In genomic region chr1:75115654-75116053, GRCh38 we compare ENCODE assay signal across 18 cellular contexts. TPM values are rescaled to one million over a fixed set of nuclear protein-coding genes. Genes with fewer than 3 reads are reported as not detected.
A peak's percentile ranks its signal among the peaks of the same experiment; 100 is the strongest.
DNase-seq lines count a peak whose midpoint lies in the region; ATAC-seq, FAIRE-seq and TF ChIP-seq lines count a peak whose summit lies in the region.
"Had no signal": no experiment of that assay in that cellular context is flagged by ENCODE, and none has a peak within 500 bp of the region (broad histone marks: within the 10 kb centered on the region; RNA-seq: fewer than 3 reads in every experiment).

No MANE protein-coding gene starts in this region.

- ATAC-seq in GM19467 (IDR thresholded peaks at IDR 0.05; ENCODE audit: unreplicated experiment) = peak; percentile 83
- peak; percentile 58 for ATAC-seq in HG02970 (IDR thresholded peaks at IDR 0.05; ENCODE audit: low FRiP score, unreplicated experiment)
- ATAC-seq in HG03196 (IDR thresholded peaks at IDR 0.05; ENCODE audit: unreplicated experiment) = peak; percentile 68
- ATAC-seq in HepG2 = no peak
- ATAC-seq in pancreas = no peak
- ATAC-seq: K562 had no signal

- TF ChIP-seq EP300 in HepG2 (IDR thresholded peaks at IDR 0.05; ENCODE audit: low read depth in 2 of 2, low read length in 2 of 2) (no peak), HepG2 (CRISPR knock-in tag; IDR thresholded peaks at IDR 0.05; ENCODE audit: borderline replicate concordance) (no peak)

- no peak overlapping the region for H3K4me3 ChIP-seq in HepG2 (replicated peaks in 1 of 3; ENCODE audit: insufficient read depth in 1 of 3, low read depth in 2 of 3, low read length in 3 of 3)
- no peak overlapping the region for H3K4me3 ChIP-seq in pancreas
- H3K4me3 ChIP-seq: BLaER1, GM23248, HAP-1, K562 had no signal

- TF ChIP-seq POLR2A in HepG2 (IDR thresholded peaks at IDR 0.05; ENCODE audit: insufficient read depth in 1 of 2, low read depth in 2 of 2, low read length in 2 of 2) = no peak

- BruUV-seq in HepG2 (replicated peaks; lab: Mats Ljungman, UMichigan) = no TSS peak

- H3K27me3 Mint-ChIP-seq in chondrocyte (ENCODE audit: low read depth) = peaks cover 27% of the 10 kb centered on the region
- H3K27me3 Mint-ChIP-seq: CD4-positive, alpha-beta memory T cell had no signal

- no peak overlapping the region for H3K27ac Mint-ChIP-seq in chondrocyte (ENCODE audit: unreplicated experiment)
- H3K27ac Mint-ChIP-seq: CD14-positive monocyte; CD4-positive, alpha-beta memory T cell had no signal

- H3K4me1 Mint-ChIP-seq in chondrocyte (ENCODE audit: low read depth) = no peaks in the 10 kb centered on the region
- H3K4me1 Mint-ChIP-seq: CD14-positive monocyte; CD4-positive, alpha-beta memory T cell had no signal

- intact Hi-C loops in HepG2 (cut with micrococcal nuclease; ENCODE audit: unreplicated experiment) = no loop called here
- intact Hi-C loops in pancreas (cut with DNase I) = no loop called here

- no peaks in the 10 kb centered on the region for H3K4me1 ChIP-seq in HepG2 (ENCODE audit: insufficient read depth, low read length)
- no peaks in the 10 kb centered on the region for H3K4me1 ChIP-seq in pancreas
- H3K4me1 ChIP-seq: BLaER1, HAP-1 had no signal

- no peak for TF ChIP-seq RAD21 in HepG2 (CRISPR knock-in tag; IDR thresholded peaks at IDR 0.05)

- H3K4me2 ChIP-seq in HepG2 (ENCODE audit: low read depth, low read length) = no peak overlapping the region
- H3K4me2 ChIP-seq: BLaER1 had no signal

- no peaks in the 10 kb centered on the region for H3K79me2 ChIP-seq in HepG2 (ENCODE audit: insufficient read depth, low read length)

- H3K9me3 Mint-ChIP-seq in chondrocyte (ENCODE audit: low read depth) = peaks cover 3% of the 10 kb centered on the region

- CTCF ChIA-PET in HepG2 (lab: Yijun Ruan, JAX; ENCODE audit: low intra/inter-chr PET ratio, low total read pairs) = no interaction called here

- H3K27ac ChIP-seq in HepG2 (ENCODE audit: extremely low read length, insufficient read depth, low read length) = no peak overlapping the region
- H3K27ac ChIP-seq in pancreas = no peak overlapping the region
- H3K27ac ChIP-seq: BLaER1, GM23248, HL-60 had no signal

- no peak overlapping the region for H2AFZ ChIP-seq in HepG2 (ENCODE audit: low read length)
- H2AFZ ChIP-seq: GM23248 had no signal

- POLR2A ChIA-PET in HepG2 (lab: Yijun Ruan, JAX) = no interaction called here

- H3K9ac ChIP-seq in HepG2 (ENCODE audit: insufficient read depth, low read depth, low read length) = no peak overlapping the region
- H3K9ac ChIP-seq: BLaER1, GM23248 had no signal

- no peaks in the 10 kb centered on the region for H3K36me3 Mint-ChIP-seq in chondrocyte (ENCODE audit: low read depth)
- H3K36me3 Mint-ChIP-seq: CD14-positive monocyte; CD4-positive, alpha-beta memory T cell had no signal

- no peaks in the 10 kb centered on the region for H3K36me3 ChIP-seq in HepG2 (replicated peaks in 1 of 2; ENCODE audit: control insufficient read depth in 1 of 2, insufficient read depth in 2 of 2, low read length in 2 of 2)
- no peaks in the 10 kb centered on the region for H3K36me3 ChIP-seq in pancreas
- H3K36me3 ChIP-seq: BLaER1, HAP-1 had no signal

- no peak for FAIRE-seq in HepG2 (lab: Jason Lieb, UNC)
- FAIRE-seq in pancreas (lab: Jason Lieb, UNC) = no peak
- FAIRE-seq: K562 had no signal

- H4K20me1 ChIP-seq in HepG2 (ENCODE audit: insufficient read depth, low read length) = no peaks in the 10 kb centered on the region
- H4K20me1 ChIP-seq: BLaER1 had no signal

- no peak overlapping the region for H3K4me3 Mint-ChIP-seq in chondrocyte (ENCODE audit: unreplicated experiment)
- H3K4me3 Mint-ChIP-seq: CD14-positive monocyte; CD4-positive, alpha-beta memory T cell had no signal

- DNase-seq in HepG2 (ENCODE audit: low spot score) = no peak
- no peak for DNase-seq in AG08396 (ENCODE audit: low spot score)
- DNase-seq in pancreas = no peak
- DNase-seq in chondrocyte (ENCODE audit: low spot score) = no peak
- DNase-seq: CD4-positive, alpha-beta memory T cell; DMS79 treated with DMSO at 0.1 percent for 48 hours; GF-D8; GM23248; IMR-90 had no signal

- no peaks in the 10 kb centered on the region for H3K9me3 ChIP-seq in HepG2 (ENCODE audit: low read length)
- H3K9me3 ChIP-seq in pancreas = no peaks in the 10 kb centered on the region
- H3K9me3 ChIP-seq: BLaER1, HAP-1 had no signal

- TF ChIP-seq CTCF in HepG2 (CRISPR knock-in tag; IDR thresholded peaks at IDR 0.05) (no peak), pancreas (IDR thresholded peaks at IDR 0.05) (no peak), chondrocyte (IDR thresholded peaks at IDR 0.05) (no peak)

- H3K27me3 ChIP-seq in HepG2 (ENCODE audit: control insufficient read depth in 1 of 2, insufficient read depth in 2 of 2, low read length in 2 of 2) (no peaks in the 10 kb centered on the region), pancreas (peaks cover 0 to 4% (median 0%) of the 10 kb centered on the region in 4 donors)
- H3K27me3 ChIP-seq: BLaER1 had no signal

- in situ Hi-C loops in HepG2 (cut with HindIII; ENCODE audit: extremely low pct_ligation_motif_present, low pct_unique_long_range_greater_than_20kb) = no loop called here

TF ChIP-seq in HepG2, 621 proteins besides CTCF, POLR2A, EP300 and RAD21:
- TF ChIP-seq RBAK (CRISPR knock-in tag; IDR thresholded peaks at IDR 0.05) (no peak), KLF9 (CRISPR knock-in tag; IDR thresholded peaks at IDR 0.05; ENCODE audit: low read depth) (no peak), RARA (CRISPR knock-in tag; IDR thresholded peaks at IDR 0.05) (no peak), STAG1 (CRISPR knock-in tag; IDR thresholded peaks at IDR 0.05) (no peak), POLR2G (IDR thresholded peaks at IDR 0.05; ENCODE audit: low read depth, low read length) (no peak), ZMYM3 (CRISPR knock-in tag; IDR thresholded peaks at IDR 0.05) (no peak), HHEX (CRISPR knock-in tag; IDR thresholded peaks at IDR 0.05) (no peak)

RNA-seq across cellular contexts. Expression of gene LHX8, which starts 18.5 kb away (rescaled TPM):
- total RNA-seq in HepG2 (2016; rRNA removed; fragmentation: Illumina TruSeq; extraction: Trizol) = not detected in 2 replicates
- total RNA-seq in HepG2 (2016; cell fraction: cytosol; rRNA removed; fragmentation: Illumina TruSeq; extraction: Trizol; ENCODE audit: low read depth) = not detected in 2 replicates
- not detected in 2 replicates for total RNA-seq in HepG2 (2016; cell fraction: insoluble cytoplasmic fraction; rRNA removed; fragmentation: Illumina TruSeq; extraction: Trizol)
- not detected in 2 replicates for total RNA-seq in HepG2 (2016; cell fraction: membrane; rRNA removed; fragmentation: Illumina TruSeq; extraction: Trizol)
- not detected in 2 replicates for total RNA-seq in HepG2 (2016; cell fraction: nucleus; rRNA removed; fragmentation: Illumina TruSeq; extraction: Trizol)
- not detected in 2 replicates for polyA plus RNA-seq in HepG2 (2011; rRNA removed)
- not detected in 2 replicates for polyA plus RNA-seq in HepG2 (2011; cell fraction: cytosol; rRNA removed)
- not detected in 2 replicates for polyA plus RNA-seq in HepG2 (2011; cell fraction: nucleus; rRNA removed)
- not detected in 2 replicates for polyA plus RNA-seq in HepG2 (2012)
- not detected in 2 replicates for polyA plus RNA-seq in HepG2 (2016; cell fraction: cytosol; fragmentation: Illumina TruSeq; extraction: Trizol; ENCODE audit: low read depth)
- polyA plus RNA-seq in HepG2 (2016; cell fraction: insoluble cytoplasmic fraction; fragmentation: Illumina TruSeq; extraction: Trizol; ENCODE audit: low read depth) = not detected in 2 replicates
- not detected in 2 replicates for polyA plus RNA-seq in HepG2 (2016; cell fraction: membrane; fragmentation: Illumina TruSeq; extraction: Trizol; ENCODE audit: low read depth)
- not detected in 2 replicates for polyA plus RNA-seq in HepG2 (2016; cell fraction: nucleus; fragmentation: Illumina TruSeq; extraction: Trizol; ENCODE audit: insufficient read depth, low read depth)
- not detected in 2 replicates for polyA minus RNA-seq in HepG2 (2011; rRNA and poly(A)+ RNA removed; ENCODE audit: low replicate concordance)
- polyA minus RNA-seq in HepG2 (2011; cell fraction: cytosol; rRNA and poly(A)+ RNA removed) = not detected in 2 replicates
- not detected in 2 replicates for polyA minus RNA-seq in HepG2 (2011; cell fraction: nucleus; rRNA and poly(A)+ RNA removed)
- total RNA-seq in pancreas = not detected
- not detected for polyA plus RNA-seq in pancreas
- not detected in 3 replicates for total RNA-seq in chondrocyte
- total RNA-seq: CD4-positive, alpha-beta memory T cell; GM23248; HT1080; IMR-90; K562 had no signal
- polyA plus RNA-seq: CD14-positive monocyte; CD4-positive, alpha-beta memory T cell; GM23248; IMR-90; K562 had no signal

Comparison
In these comparisons a context has a peak if more than half of its experiments do, and no peak if none do; other contexts are left out.
1. ATAC-seq: peak in GM19467 (single experiment), HG02970 (single experiment) and HG03196 (single experiment); none in HepG2 (single experiment) and pancreas (0 of 4).